In genomic region chrX:48487362-48487785, GRCh38 we compare ENCODE assay signal across 9 cellular contexts. TPM values are rescaled to one million over a fixed set of nuclear protein-coding genes. Genes with fewer than 3 reads are reported as not detected.
DNase-seq lines count a peak whose midpoint lies in the region; ATAC-seq and TF ChIP-seq lines count a peak whose summit lies in the region.
"Had no signal": no experiment of that assay in that cellular context is flagged by ENCODE, and none has a peak within 500 bp of the region (broad histone marks: within the 10 kb centered on the region; RNA-seq: fewer than 3 reads in every experiment).

No MANE protein-coding gene starts in this region.

- H3K36me3 ChIP-seq in SJCRH30, result no peaks in the 10 kb centered on the region
- peaks cover 23% of the 10 kb centered on the region for H3K36me3 ChIP-seq in skeletal muscle satellite cell (ENCODE audit: insufficient read depth, low read length)

- ATAC-seq in HG03378 (IDR thresholded peaks at IDR 0.05; ENCODE audit: unreplicated experiment), result no peak

- no peak overlapping the region for H3K4me3 ChIP-seq in SJCRH30
- no peak overlapping the region for H3K4me3 ChIP-seq in fibroblast of the aortic adventitia (ENCODE audit: low read depth, low read length)
- H3K4me3 ChIP-seq in skeletal muscle satellite cell (ENCODE audit: low read length), result no peak overlapping the region

- H3K9me3 ChIP-seq in SJCRH30 (replicated peaks), result no peaks in the 10 kb centered on the region
- H3K9me3 ChIP-seq in skeletal muscle satellite cell (replicated peaks; ENCODE audit: low read length), result no peaks in the 10 kb centered on the region

- H3K4me1 ChIP-seq in SJCRH30 (peaks cover 3% of the 10 kb centered on the region; the same call in 1 of the 2 replicates), skeletal muscle satellite cell (ENCODE audit: control insufficient read depth, insufficient read depth, low read length) (peaks cover 34% of the 10 kb centered on the region)

- H3K27me3 ChIP-seq in SJCRH30 (no peaks in the 10 kb centered on the region), skeletal muscle satellite cell (ENCODE audit: control insufficient read depth, insufficient read depth, low read length) (no peaks in the 10 kb centered on the region)

- no peak for TF ChIP-seq CTCF in fibroblast of the aortic adventitia (IDR thresholded peaks at IDR 0.05; ENCODE audit: insufficient read depth, low read length)

- DNase-seq in GM04503 (ENCODE audit: low read depth) (peak; percentile 78), SJCRH30 (peak; percentile 47 to 64), fibroblast of the aortic adventitia (ENCODE audit: low read depth) (peak; percentile 78), mucosa of gallbladder (ENCODE audit: low spot score) (no peak), RPMI8226 (no peak)
- DNase-seq in stimulated activated CD4-positive, alpha-beta T cell treated with anti-CD3 and anti-CD28 coated beads, Interleukin-1b, Interleukin-23, amount 100 ng/mL, for 48 hours, result no peak
- DNase-seq: activated effector memory CD4-positive, alpha-beta T cell treated with anti-CD3 and anti-CD28 coated beads, Interleukin-2, amount 50 U/mL, for 16 hours had no signal

- peak overlapping the region; percentile 78 for H3K27ac ChIP-seq in SJCRH30

- no peak overlapping the region for H3K4me2 ChIP-seq in skeletal muscle satellite cell (ENCODE audit: low read length)

- H3K9ac ChIP-seq in skeletal muscle satellite cell (ENCODE audit: low read depth, low read length), result peak overlapping the region; percentile 42

RNA-seq across cellular contexts. Expression of gene FTSJ1, which starts 11.4 kb away (rescaled TPM):
- total RNA-seq in SJCRH30 (2014; rRNA removed; shearing (Covaris generic)), result 28.0 and 29.4 TPM in 2 replicates
- total RNA-seq in fibroblast of the aortic adventitia (ENCODE audit: low replicate concordance), result 22.7 and 55.0 TPM in 2 replicates
- 118 and 124 TPM in 2 replicates for total RNA-seq in skeletal muscle satellite cell (2012; rRNA removed)
- 24.6 TPM for total RNA-seq in mucosa of gallbladder

RNA-seq across cellular contexts. Expression of gene SLC38A5, which starts 17.3 kb away (rescaled TPM):
- 13.8 and 15.4 TPM in 2 replicates for total RNA-seq in SJCRH30 (2014; rRNA removed; shearing (Covaris generic))
- 10.2 and 97.0 TPM in 2 replicates for total RNA-seq in fibroblast of the aortic adventitia (ENCODE audit: low replicate concordance)
- total RNA-seq in skeletal muscle satellite cell (2012; rRNA removed), result 96.1 and 181 TPM in 2 replicates
- 3.8 TPM for total RNA-seq in mucosa of gallbladder

RNA-seq across cellular contexts. Expression of gene PORCN, which starts 21.4 kb away (rescaled TPM):
- total RNA-seq in SJCRH30 (2014; rRNA removed; shearing (Covaris generic)), result 6.2 and 9.8 TPM in 2 replicates
- total RNA-seq in fibroblast of the aortic adventitia (ENCODE audit: low replicate concordance) (9.1 and 10.1 TPM in 2 replicates), mucosa of gallbladder (11.8 TPM)
- total RNA-seq in skeletal muscle satellite cell (2012; rRNA removed), result 33.4 and 36.0 TPM in 2 replicates

RNA-seq across cellular contexts. Expression of gene EBP, which starts 34.2 kb away (rescaled TPM):
- total RNA-seq in SJCRH30 (2014; rRNA removed; shearing (Covaris generic)), result 61.7 and 71.9 TPM in 2 replicates
- total RNA-seq in fibroblast of the aortic adventitia (ENCODE audit: low replicate concordance) (30.7 and 49.2 TPM in 2 replicates), mucosa of gallbladder (127 TPM)
- total RNA-seq in skeletal muscle satellite cell (2012; rRNA removed), result 70.2 and 82.6 TPM in 2 replicates

RNA-seq across cellular contexts. Expression of gene TBC1D25, which starts 52.1 kb away (rescaled TPM):
- total RNA-seq in SJCRH30 (2014; rRNA removed; shearing (Covaris generic)), result 4.3 and 4.6 TPM in 2 replicates
- total RNA-seq in fibroblast of the aortic adventitia (ENCODE audit: low replicate concordance) (8.0 and 10.1 TPM in 2 replicates), mucosa of gallbladder (17.8 TPM)
- total RNA-seq in skeletal muscle satellite cell (2012; rRNA removed), result 5.8 and 7.6 TPM in 2 replicates

Comparison
In these comparisons a context has a peak if more than half of its experiments do, and no peak if none do; other contexts are left out.
1. DNase-seq: peak in GM04503 (single experiment), SJCRH30 (2 of 2) and fibroblast of the aortic adventitia (single experiment); none in mucosa of gallbladder (single experiment), stimulated activated CD4-positive, alpha-beta T cell treated with anti-CD3 and anti-CD28 coated beads, Interleukin-1b, Interleukin-23, amount 100 ng/mL, for 48 hours (single experiment) and RPMI8226 (single experiment).